8 cellular contexts compared by ENCODE assay signal in genomic region chr19:17539288-17540117, GRCh38. TPM values are rescaled to one million over a fixed set of nuclear protein-coding genes. Genes with fewer than 3 reads are reported as not detected.
DNase-seq lines count a peak whose midpoint lies in the region; ATAC-seq and TF ChIP-seq lines count a peak whose summit lies in the region.

No MANE protein-coding gene starts in this region.

- no peak overlapping the region for H3K27ac ChIP-seq in HL-60 (replicated peaks)
- H3K27ac ChIP-seq in dorsolateral prefrontal cortex: peak overlapping the region in 43 of 59 donors; percentile 3 to 82 (median 60)
- peak overlapping the region in 1 of 2 donors; percentile 18 for H3K27ac ChIP-seq in liver (ENCODE audit: low read depth in 1 of 2, low read length in 2 of 2)

- H3K27me3 ChIP-seq in HL-60 (ENCODE audit: insufficient read depth, poor library complexity, severe bottlenecking) (no peaks in the 10 kb centered on the region), dorsolateral prefrontal cortex (no peaks in the 10 kb centered on the region), liver (ENCODE audit: control insufficient read depth in 4 of 4, insufficient read depth in 4 of 4, low read length in 3 of 4) (peaks cover 0 to 2% (median 0%) of the 10 kb centered on the region in 4 donors)

- ATAC-seq in GM19455 (IDR thresholded peaks at IDR 0.05; ENCODE audit: unreplicated experiment): no peak

- H3K4me3 ChIP-seq in HL-60 (replicated peaks; ENCODE audit: insufficient read depth, low read length) (peak overlapping the region; percentile 48), dorsolateral prefrontal cortex (peak overlapping the region; percentile 48 to 81 (median 67)), liver (ENCODE audit: low read depth in 1 of 3, low read length in 3 of 3) (peak overlapping the region in 2 of 3 donors; percentile 32 to 38)

- no peak overlapping the region for H3K9ac ChIP-seq in liver (ENCODE audit: low read depth in 1 of 2, low read length in 2 of 2)

- H3K9me3 ChIP-seq in liver (ENCODE audit: control insufficient read depth in 4 of 4, low read length in 3 of 4): no peaks in the 10 kb centered on the region

- TF ChIP-seq CTCF in GM12873 (IDR thresholded peaks at IDR 0.05; ENCODE audit: insufficient read depth, low read depth, low read length, missing control alignments) (peak; percentile 17), HL-60 (IDR thresholded peaks at IDR 0.05; ENCODE audit: insufficient read depth, low read length) (no peak), dorsolateral prefrontal cortex (IDR thresholded peaks at IDR 0.05 in 54 of 56, conservative IDR thresholded peaks at IDR 0.05 in 2 of 56; ENCODE audit: low read depth in 1 of 56, partially characterized antibody in 56 of 56) (peak in 42 of 56 donors; percentile 5 to 60 (median 33)), liver (IDR thresholded peaks at IDR 0.05; ENCODE audit: low read depth, low read length, missing input control) (no peak)

- TF ChIP-seq RAD21 in liver (IDR thresholded peaks at IDR 0.05): peak in 1 of 2 donors; percentile 39

- WGBS in liver: 4% methylated on average over 75 of the region's 75 CpGs

- H3K36me3 ChIP-seq in liver (ENCODE audit: control insufficient read depth in 4 of 4, insufficient read depth in 3 of 4, low read depth in 1 of 4, low read length in 3 of 4): no peaks in the 10 kb centered on the region

- DNase-seq in HL-60 (ENCODE audit: low read depth in 1 of 2, low spot score in 1 of 2) (peak; percentile 88 to 96), NCI-H774 (lab: John Stamatoyannopoulos, UW) (peak; percentile 94), dorsolateral prefrontal cortex (peak; percentile 60 to 95 (median 86))
- DNase-seq in activated CD4-positive, alpha-beta T cell treated with anti-CD3 and anti-CD28 coated beads, Interleukin-2, amount 50 U/mL, for 48 hours: peak; percentile 98
- peak; percentile 88 for DNase-seq in stimulated activated CD4-positive, alpha-beta T cell treated with anti-CD3 and anti-CD28 coated beads, Interleukin-2, amount 100 ng/mL, for 4 hours (ENCODE audit: low read depth)

- intact Hi-C loops in dorsolateral prefrontal cortex (cut with DNase I): no loop called here

- H3K4me1 ChIP-seq in liver (ENCODE audit: control insufficient read depth in 4 of 4, insufficient read depth in 4 of 4, low read length in 3 of 4): peaks cover 5 to 11% (median 8%) of the 10 kb centered on the region in 4 donors

TF ChIP-seq in liver, 16 proteins besides CTCF, POLR2A, EP300 and RAD21:
- TF ChIP-seq REST (IDR thresholded peaks at IDR 0.05) (peak; percentile 90), SP1 (IDR thresholded peaks at IDR 0.05) (peak; percentile 47), ZBTB33 (IDR thresholded peaks at IDR 0.05) (no peak)

RNA-seq across cellular contexts. Expression of gene COLGALT1, which starts 15.9 kb away (rescaled TPM):
- total RNA-seq in dorsolateral prefrontal cortex (10 to 100 TPM; 20.9 to 73.4 (median 38.7) TPM), liver (10 to 100 TPM; 22.4 to 32.2 TPM)
- 10 to 100 TPM; 14.4 to 22.5 TPM for polyA plus RNA-seq in liver

RNA-seq across cellular contexts. Expression of gene PGLS, which starts 28.1 kb away (rescaled TPM):
- total RNA-seq in dorsolateral prefrontal cortex (10 to 100 TPM; 22.9 to 45.0 (median 32.6) TPM), liver (10 to 100 TPM; 16.9 to 25.7 TPM)
- 10 to 100 TPM; 32.8 to 62.2 TPM for polyA plus RNA-seq in liver

Comparison
In these comparisons a context has a peak if more than half of its experiments do, and no peak if none do; other contexts are left out.
1. CTCF ChIP-seq: peak in GM12873 (single experiment) and dorsolateral prefrontal cortex (42 of 56); none in HL-60 (single experiment) and liver (single experiment).
2. Peak in every context shown above with its lines, with median percentiles within 50 percentile points of each other: DNase-seq and H3K4me3 ChIP-seq.